31 cellular contexts compared by ENCODE assay signal in the genomic region with DNA sequence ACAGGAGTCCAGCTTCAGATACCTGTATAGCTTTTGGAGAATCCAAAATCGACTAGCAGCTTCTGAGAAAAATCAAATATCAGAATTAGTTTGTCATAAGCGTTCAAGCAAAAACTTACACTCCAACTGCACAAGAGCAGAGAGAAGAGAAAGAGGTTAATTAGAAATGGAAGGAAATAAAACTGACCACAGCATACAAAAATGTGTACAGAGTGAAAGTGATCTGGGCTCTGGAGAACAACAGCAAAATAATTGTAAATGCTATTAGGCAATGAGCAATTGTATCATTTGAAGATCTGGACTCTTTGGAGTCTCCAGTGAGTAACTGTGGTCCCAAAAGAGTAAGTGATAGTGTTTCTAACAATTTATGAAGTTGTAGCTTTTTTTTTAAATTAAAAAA.
"Had no signal": no experiment of that assay in that cellular context is flagged by ENCODE, and none has a peak within 500 bp of the region (broad histone marks: within the 10 kb centered on the region; RNA-seq: fewer than 3 reads in every experiment).

No MANE protein-coding gene starts in this region.

- ATAC-seq: activated CD8-positive, alpha-beta memory T cell treated with anti-CD3 and anti-CD28 coated beads, Interleukin-2, amount 10 ng/mL, durations not matched to agents 7 days and 5 days; activated naive CD8-positive, alpha-beta T cell treated with anti-CD3 and anti-CD28 coated beads, Interleukin-2, amount 50 U/mL, for 24 hours; body of pancreas had no signal

- H3K27me3 ChIP-seq: body of pancreas, breast epithelium, SJCRH30 had no signal

- H3K27ac ChIP-seq: body of pancreas, breast epithelium, coronary artery, SJCRH30, SK-N-MC, WERI-Rb-1 had no signal

- DNase-seq: activated CD4-positive, alpha-beta memory T cell treated with anti-CD3 and anti-CD28 coated beads, Interleukin-2, amount 10 ng/mL, durations not matched to agents 7 days and 5 days; activated CD4-positive, alpha-beta T cell treated with anti-CD3 and anti-CD28 coated beads for 1 hour; activated CD4-positive, alpha-beta T cell treated with anti-CD3 and anti-CD28 coated beads for 48 hours; activated CD4-positive, CD25-positive, alpha-beta regulatory T cell; activated CD8-positive, alpha-beta memory T cell treated with anti-CD3 and anti-CD28 coated beads for 24 hours; activated CD8-positive, alpha-beta memory T cell treated with anti-CD3 and anti-CD28 coated beads, Interleukin-2, amount 10 ng/mL, durations not matched to agents 7 days and 5 days; activated CD8-positive, alpha-beta memory T cell treated with anti-CD3 and anti-CD28 coated beads, Interleukin-2, amount 50 U/mL, for 48 hours; activated effector memory CD4-positive, alpha-beta T cell treated with Interleukin-2 at 50 U/mL for 16 hours; activated naive CD4-positive, alpha-beta T cell treated with anti-CD3 and anti-CD28 coated beads, Interleukin-2, amount 10 ng/mL, durations not matched to agents 7 days and 5 days; activated naive CD8-positive, alpha-beta T cell treated with anti-CD3 and anti-CD28 coated beads, Interleukin-2, amount 50 U/mL, for 24 hours; activated T-cell treated with anti-CD3 and anti-CD28 coated beads, Interleukin-2, amount 50 U/mL, for 48 hours; amniotic stem cell; aorta; body of pancreas; KG1; NCI-H1048; NCI-H1436 treated with DMSO at 0.1 percent for 48 hours; NCI-H187; NCI-H2081; NCI-H2171 treated with DMSO at 0.1 percent for 48 hours; NCI-H226; NCI-H446 treated with DMSO at 0.1 percent for 48 hours; NCI-H524; NCI-H69; SHP77; SJCRH30; T1000; WERI-Rb-1 had no signal

- H3K36me3 ChIP-seq: breast epithelium, SJCRH30, WERI-Rb-1 had no signal

- H3K4me1 ChIP-seq: breast epithelium, SJCRH30 had no signal

- H3K4me3 ChIP-seq: body of pancreas, breast epithelium, coronary artery, SJCRH30, SK-N-MC had no signal

- H3K9me3 ChIP-seq: body of pancreas, breast epithelium, SJCRH30 had no signal
